In genomic region chr14:39034481-39035296, GRCh38 we compare ENCODE assay signal across 1 cellular context.
TF ChIP-seq lines count a peak whose summit lies in the region.

No MANE protein-coding gene starts in this region.

TF ChIP-seq in SK-N-SH treated with all-trans-retinoic acid at 6 μM for 48 hours, 23 proteins besides CTCF, POLR2A, EP300 and RAD21 (continued from another document):
- TF ChIP-seq CREB5 (CRISPR knock-in tag; IDR thresholded peaks at IDR 0.05; ENCODE audit: low read depth) (no peak), ZFP3 (CRISPR knock-in tag; IDR thresholded peaks at IDR 0.05) (no peak), CSDC2 (CRISPR knock-in tag; IDR thresholded peaks at IDR 0.05) (no peak), ESRRG (CRISPR knock-in tag; IDR thresholded peaks at IDR 0.05) (no peak), OSR1 (CRISPR knock-in tag; IDR thresholded peaks at IDR 0.05) (no peak), ARNTL (CRISPR knock-in tag; IDR thresholded peaks at IDR 0.05; ENCODE audit: borderline replicate concordance, low read depth) (no peak), GLIS3 (CRISPR knock-in tag; IDR thresholded peaks at IDR 0.05) (no peak), RARB (CRISPR knock-in tag; IDR thresholded peaks at IDR 0.05) (no peak), TCF4 (CRISPR knock-in tag; IDR thresholded peaks at IDR 0.05; ENCODE audit: borderline replicate concordance) (no peak), PPARA (CRISPR knock-in tag; IDR thresholded peaks at IDR 0.05; ENCODE audit: borderline replicate concordance) (no peak)
TF ChIP-seq in SK-N-SH treated with all-trans-retinoic acid at 6 μM for 48 hours: peak in this region for 0.
